Comparison of ENCODE assay signal across 19 cellular contexts in the genomic region with DNA sequence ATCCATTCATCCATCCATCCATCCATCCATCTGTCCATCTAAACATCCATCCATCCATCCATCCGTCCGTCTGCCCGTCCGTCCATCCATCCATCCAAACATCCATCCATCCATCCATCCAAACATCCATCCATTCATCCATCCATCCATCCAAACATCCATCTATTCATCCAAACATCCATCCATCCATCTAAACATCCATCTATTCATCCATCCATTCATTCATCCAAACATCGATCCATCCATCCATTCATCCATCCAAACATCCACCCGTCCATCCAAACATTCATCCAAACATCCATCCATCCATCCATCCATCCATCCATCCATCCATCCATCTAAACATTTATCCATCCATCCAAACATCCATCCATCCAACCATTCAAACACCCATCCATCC. TPM values are rescaled to one million over a fixed set of nuclear protein-coding genes. Genes with fewer than 3 reads are reported as not detected.
DNase-seq lines count a peak whose midpoint lies in the region; ATAC-seq, FAIRE-seq and TF ChIP-seq lines count a peak whose summit lies in the region.
"Had no signal": no experiment of that assay in that cellular context is flagged by ENCODE, and none has a peak within 500 bp of the region (broad histone marks: within the 10 kb centered on the region; RNA-seq: fewer than 3 reads in every experiment).

No MANE protein-coding gene starts in this region.

- no peak for TF ChIP-seq RAD21 in K562 (CRISPR knock-in tag; conservative IDR thresholded peaks at IDR 0.05 in 1 of 2, IDR thresholded peaks at IDR 0.05 in 1 of 2)

- POLR2A ChIA-PET in K562 (lab: Yijun Ruan, JAX) (no interaction called here), RWPE1 (lab: Yijun Ruan, JAX; ENCODE audit: low non-redundant PET) (no interaction called here)

- no peak for TF ChIP-seq POLR2A in K562 (conservative IDR thresholded peaks at IDR 0.05)

- BruUV-seq in K562 (replicated peaks; lab: Mats Ljungman, UMichigan) = no TSS peak

- peaks cover 0 to 4% of the 10 kb centered on the region in 2 experiments; a peak in 2 of 5 replicates for H3K4me1 ChIP-seq in K562 (replicated peaks in 1 of 2; ENCODE audit: control insufficient read depth in 2 of 2, insufficient read depth in 2 of 2, low read length in 2 of 2)
- H3K4me1 ChIP-seq in kidney (ENCODE audit: control insufficient read depth in 1 of 2, insufficient read depth in 1 of 2, low read depth in 1 of 2, low read length in 2 of 2) = peaks cover 30 to 36% of the 10 kb centered on the region in 2 donors
- H3K4me1 ChIP-seq in upper lobe of right lung = peaks cover 16% of the 10 kb centered on the region

- FAIRE-seq in K562 (lab: Jason Lieb, UNC) (peak; percentile 51), kidney (lab: Jason Lieb, UNC) (no peak)
- FAIRE-seq: A549, GM18507 had no signal

- TF ChIP-seq CTCF in K562 (IDR thresholded peaks at IDR 0.05 in 2 of 3, conservative IDR thresholded peaks at IDR 0.05 in 1 of 3; ENCODE audit: insufficient read depth in 2 of 3, low read depth in 1 of 3, low read length in 3 of 3) = no peak
- no peak for TF ChIP-seq CTCF in kidney (IDR thresholded peaks at IDR 0.05; ENCODE audit: borderline replicate concordance, extremely low read depth, insufficient read depth)
- TF ChIP-seq CTCF in RWPE1 (conservative IDR thresholded peaks at IDR 0.05; ENCODE audit: low read depth) = no peak
- no peak for TF ChIP-seq CTCF in upper lobe of right lung (IDR thresholded peaks at IDR 0.05)

- H3K27me3 Mint-ChIP-seq in stimulated activated naive CD8-positive, alpha-beta T cell treated with anti-CD3 and anti-CD28 coated beads, Interleukin-15, Interleukin-2, amounts not matched to agents 100 ng/mL and 50 ng/mL, for 24 hours = no peaks in the 10 kb centered on the region
- H3K27me3 Mint-ChIP-seq in stimulated activated naive CD8-positive, alpha-beta T cell treated with anti-CD3 and anti-CD28 coated beads, Interleukin-15, amount 100 ng/mL, for 72 hours = no peaks in the 10 kb centered on the region

- no peak overlapping the region for H3K9ac ChIP-seq in K562 (ENCODE audit: insufficient read depth in 1 of 2, low read depth in 2 of 2, low read length in 2 of 2)
- no peak overlapping the region for H3K9ac ChIP-seq in kidney (ENCODE audit: low read length in 2 of 2)
- H3K9ac ChIP-seq: BLaER1 had no signal

- H3K27ac ChIP-seq in K562 (ENCODE audit: extremely low read depth, low read depth, low read length) = no peak overlapping the region
- H3K27ac ChIP-seq in kidney (ENCODE audit: low read depth in 2 of 2, low read length in 2 of 2) = no peak overlapping the region
- H3K27ac ChIP-seq in RWPE1 = no peak overlapping the region
- H3K27ac ChIP-seq in upper lobe of right lung = no peak overlapping the region
- H3K27ac ChIP-seq: 22Rv1, BLaER1 had no signal

- peaks cover 6% of the 10 kb centered on the region for H3K9me3 Mint-ChIP-seq in stimulated activated naive CD8-positive, alpha-beta T cell treated with anti-CD3 and anti-CD28 coated beads, Interleukin-15, Interleukin-2, amounts not matched to agents 100 ng/mL and 50 ng/mL, for 24 hours
- H3K9me3 Mint-ChIP-seq in stimulated activated naive CD8-positive, alpha-beta T cell treated with anti-CD3 and anti-CD28 coated beads, Interleukin-15, amount 100 ng/mL, for 72 hours = peaks cover 7 to 12% of the 10 kb centered on the region in 2 donors

- H3K27ac Mint-ChIP-seq in stimulated activated naive CD8-positive, alpha-beta T cell treated with anti-CD3 and anti-CD28 coated beads, Interleukin-15, Interleukin-2, amounts not matched to agents 100 ng/mL and 50 ng/mL, for 24 hours = peak overlapping the region; percentile 46
- H3K27ac Mint-ChIP-seq in stimulated activated naive CD8-positive, alpha-beta T cell treated with anti-CD3 and anti-CD28 coated beads, Interleukin-15, amount 100 ng/mL, for 72 hours = no peak overlapping the region
- H3K27ac Mint-ChIP-seq: CD14-positive monocyte had no signal

- no peak overlapping the region for H2AFZ ChIP-seq in K562 (ENCODE audit: low read depth, low read length)

- intact Hi-C loops in K562 (cut with micrococcal nuclease) (no loop called here), kidney (cut with DNase I) (no loop called here), upper lobe of right lung (cut with DNase I) (no loop called here)

- no peaks in the 10 kb centered on the region for H3K79me2 ChIP-seq in K562 (ENCODE audit: control insufficient read depth, insufficient read depth, low read length)

- H3K9me3 ChIP-seq in K562 (replicated peaks; ENCODE audit: control insufficient read depth, insufficient read depth, low read depth, low read length) = no peaks in the 10 kb centered on the region
- H3K9me3 ChIP-seq in kidney (ENCODE audit: control insufficient read depth in 1 of 2, low read length in 2 of 2) = no peaks in the 10 kb centered on the region
- H3K9me3 ChIP-seq in upper lobe of right lung = no peaks in the 10 kb centered on the region
- H3K9me3 ChIP-seq: A549 had no signal

- H3K36me3 ChIP-seq in K562 (ENCODE audit: control insufficient read depth, insufficient read depth, low read length) (no peaks in the 10 kb centered on the region), kidney (ENCODE audit: control insufficient read depth in 1 of 2, insufficient read depth in 2 of 2, low read length in 2 of 2) (no peaks in the 10 kb centered on the region), upper lobe of right lung (no peaks in the 10 kb centered on the region)
- H3K36me3 ChIP-seq: BLaER1 had no signal

- in situ Hi-C loops in K562 (cut with MboI) = no loop called here

- H4K20me1 ChIP-seq in K562 (replicated peaks; ENCODE audit: control insufficient read depth, insufficient read depth, low read length) = peaks cover 3% of the 10 kb centered on the region; the same call in 1 of the 2 replicates

- H3K27me3 ChIP-seq in K562 (ENCODE audit: control insufficient read depth in 2 of 2, insufficient read depth in 2 of 2, low read length in 2 of 2) = peaks cover 27 to 76% of the 10 kb centered on the region in 2 experiments; a peak in 4 of 5 replicates
- no peaks in the 10 kb centered on the region for H3K27me3 ChIP-seq in upper lobe of right lung
- H3K27me3 ChIP-seq: BLaER1 had no signal

- CTCF ChIA-PET in K562 (lab: Yijun Ruan, JAX; ENCODE audit: low intra/inter-chr PET ratio) (no interaction called here), RWPE1 (lab: Yijun Ruan, JAX) (no interaction called here)

- TF ChIP-seq EP300 in K562 (IDR thresholded peaks at IDR 0.05; ENCODE audit: low read length) = no peak

- H3K9me1 ChIP-seq in K562 (ENCODE audit: control insufficient read depth, insufficient read depth, low read length) = no peaks in the 10 kb centered on the region

- H3K36me3 Mint-ChIP-seq in stimulated activated naive CD8-positive, alpha-beta T cell treated with anti-CD3 and anti-CD28 coated beads, Interleukin-15, Interleukin-2, amounts not matched to agents 100 ng/mL and 50 ng/mL, for 24 hours (ENCODE audit: low read depth) = no peaks in the 10 kb centered on the region
- H3K36me3 Mint-ChIP-seq: CD14-positive monocyte had no signal

- no peak overlapping the region for H3K4me3 Mint-ChIP-seq in stimulated activated naive CD8-positive, alpha-beta T cell treated with anti-CD3 and anti-CD28 coated beads, Interleukin-15, Interleukin-2, amounts not matched to agents 100 ng/mL and 50 ng/mL, for 24 hours
- H3K4me3 Mint-ChIP-seq in stimulated activated naive CD8-positive, alpha-beta T cell treated with anti-CD3 and anti-CD28 coated beads, Interleukin-15, amount 100 ng/mL, for 72 hours = no peak overlapping the region
- H3K4me3 Mint-ChIP-seq: CD14-positive monocyte, H9 had no signal

- H3K4me3 ChIP-seq in K562 (no peak overlapping the region), kidney (ENCODE audit: low read length in 2 of 2) (no peak overlapping the region), upper lobe of right lung (no peak overlapping the region)
- H3K4me3 ChIP-seq: A549, BLaER1 had no signal

- DNase-seq in stimulated activated naive CD8-positive, alpha-beta T cell treated with anti-CD3 and anti-CD28 coated beads, Interleukin-15, amount 100 ng/mL, for 72 hours = no peak
- DNase-seq in K562 (ENCODE audit: extremely low read depth in 1 of 4, low spot score in 3 of 4) = no peak
- DNase-seq in kidney = peak; percentile 4
- no peak for DNase-seq in RWPE1 (ENCODE audit: low spot score)
- no peak for DNase-seq in upper lobe of right lung
- DNase-seq: AML-193; Calu3; CD4-positive, alpha-beta memory T cell; DMS79 treated with DMSO at 0.1 percent for 48 hours; GF-D8; GOT3; H9 had no signal

- WGBS in K562 (ENCODE audit: insufficient coverage, low coverage, missing lambda C conversion rate) = 1% methylated on average over 6 of the region's 6 CpGs

- H3K4me2 ChIP-seq in K562 (ENCODE audit: insufficient read depth, low read length) = no peak overlapping the region
- H3K4me2 ChIP-seq: A549, BLaER1 had no signal

- no peak for ATAC-seq in stimulated activated naive CD8-positive, alpha-beta T cell treated with anti-CD3 and anti-CD28 coated beads, Interleukin-15, amount 100 ng/mL, for 72 hours
- ATAC-seq in K562 (no peak), GM19397 (IDR thresholded peaks at IDR 0.05; ENCODE audit: unreplicated experiment) (no peak), upper lobe of right lung (no peak)
- ATAC-seq: A549 had no signal

- H3K4me1 Mint-ChIP-seq in stimulated activated naive CD8-positive, alpha-beta T cell treated with anti-CD3 and anti-CD28 coated beads, Interleukin-15, Interleukin-2, amounts not matched to agents 100 ng/mL and 50 ng/mL, for 24 hours (ENCODE audit: low read depth) = no peaks in the 10 kb centered on the region
- H3K4me1 Mint-ChIP-seq in stimulated activated naive CD8-positive, alpha-beta T cell treated with anti-CD3 and anti-CD28 coated beads, Interleukin-15, amount 100 ng/mL, for 72 hours = peaks cover 7% of the 10 kb centered on the region
- H3K4me1 Mint-ChIP-seq: CD14-positive monocyte, H9 had no signal

RNA-seq across cellular contexts. Expression of a gene that starts 45.3 kb away (rescaled TPM):
- 4.9 and 7.8 TPM in 2 replicates for total RNA-seq in K562 (2011; cell fraction: chromatin; rRNA removed; ENCODE audit: low replicate concordance)
- total RNA-seq in K562 (2011; cell fraction: nucleolus; rRNA removed) = 5.0 and 7.9 TPM in 2 replicates
- 4.7 and 5.7 TPM in 2 replicates for total RNA-seq in K562 (2011; cell fraction: nucleoplasm; rRNA removed)
- total RNA-seq in K562 (2014; rRNA removed) (0.33 and 1.2 TPM in 2 replicates), K562 (2014; rRNA removed; fragmentation: Illumina TruSeq; extraction: Trizol) (0.06 and 0.15 TPM in 2 replicates), K562 (2015; rRNA removed; fragmentation: Illumina TruSeq; extraction: Trizol) (0.11 and 0.14 TPM in 2 replicates), K562 (2021) (0.27 and 0.38 TPM in 2 replicates), kidney (0.63 TPM), upper lobe of right lung (not detected)
- polyA plus RNA-seq in K562 (2011; rRNA removed) (0.34 and 0.99 TPM in 2 replicates), K562 (2014; fragmentation: Illumina TruSeq; extraction: Trizol) (0.21 TPM in 2 replicates), K562 (2014; fragmentation: Nextera tagmentation; extraction: Ambion mirVana) (not detected), K562 (2014; rRNA removed) (0.07 and 0.36 TPM in 2 replicates), kidney (ENCODE audit: insufficient read depth, low read depth, low replicate concordance) (0.19 TPM)
- polyA plus RNA-seq in K562 (2011; cell fraction: cytosol; rRNA removed) = 0.35 and 0.67 TPM in 2 replicates
- 1.3 and 4.0 TPM in 2 replicates for polyA plus RNA-seq in K562 (2011; cell fraction: nucleus; rRNA removed)
- 0.12 and 0.68 TPM in 2 replicates for polyA plus RNA-seq in K562 (2012)
- polyA minus RNA-seq in K562 (2011; rRNA and poly(A)+ RNA removed) = 0.24 and 1.5 TPM in 2 replicates
- polyA minus RNA-seq in K562 (2011; cell fraction: cytosol; rRNA and poly(A)+ RNA removed) = 1.7 and 1.9 TPM in 2 replicates
- polyA minus RNA-seq in K562 (2011; cell fraction: nucleus; rRNA and poly(A)+ RNA removed) = 1.1 and 1.3 TPM in 2 replicates
- polyA plus RNA-seq: CD14-positive monocyte; CD4-positive, alpha-beta memory T cell had no signal
